1 cellular context compared by ENCODE assay signal in the genomic region with DNA sequence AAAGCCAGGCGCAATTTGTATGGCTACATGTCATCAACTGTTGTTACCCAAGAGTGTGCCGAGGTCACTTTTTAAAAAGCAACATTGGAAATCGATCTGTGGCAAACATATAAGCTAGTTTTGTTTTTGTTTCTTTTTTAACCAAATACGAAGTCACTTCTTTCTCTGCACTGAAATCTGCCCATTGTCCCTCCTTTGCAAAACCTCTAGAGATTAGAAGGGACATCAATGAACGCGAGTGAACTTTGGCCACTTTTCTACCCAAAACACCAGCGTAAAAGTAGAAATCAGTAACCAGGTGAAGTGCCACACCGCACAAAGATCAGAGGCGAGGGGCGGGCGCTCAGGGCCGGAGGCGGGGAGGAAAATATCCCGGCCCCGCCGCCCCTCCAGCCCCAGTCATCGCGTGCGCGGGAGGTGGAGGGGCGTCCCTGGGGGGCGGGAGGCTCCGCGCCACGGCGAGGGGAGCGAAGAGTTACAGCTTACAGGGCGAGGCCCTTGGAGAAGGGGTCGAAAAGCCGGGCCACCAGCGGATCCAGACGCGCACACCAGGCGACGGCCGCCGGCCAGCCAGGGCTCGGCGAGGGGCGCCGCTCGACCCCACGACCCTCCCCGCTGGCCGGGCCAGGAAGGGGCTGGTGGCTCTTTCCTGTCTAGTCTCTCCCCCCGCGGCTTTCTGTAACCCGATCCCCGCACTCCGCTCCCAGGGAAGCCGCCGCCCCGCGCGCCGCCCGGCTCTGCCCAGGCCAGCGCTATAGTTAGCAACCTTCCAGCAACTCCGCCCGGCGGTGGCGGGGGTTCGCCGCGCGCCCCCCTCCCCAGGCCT.
TF ChIP-seq lines count a peak whose summit lies in the region.

No MANE protein-coding gene starts in this region.

TF ChIP-seq in HEK293, 187 proteins besides CTCF, POLR2A, EP300 and RAD21 (continued from another document and continues in another):
- TF ChIP-seq, protein P1, sequence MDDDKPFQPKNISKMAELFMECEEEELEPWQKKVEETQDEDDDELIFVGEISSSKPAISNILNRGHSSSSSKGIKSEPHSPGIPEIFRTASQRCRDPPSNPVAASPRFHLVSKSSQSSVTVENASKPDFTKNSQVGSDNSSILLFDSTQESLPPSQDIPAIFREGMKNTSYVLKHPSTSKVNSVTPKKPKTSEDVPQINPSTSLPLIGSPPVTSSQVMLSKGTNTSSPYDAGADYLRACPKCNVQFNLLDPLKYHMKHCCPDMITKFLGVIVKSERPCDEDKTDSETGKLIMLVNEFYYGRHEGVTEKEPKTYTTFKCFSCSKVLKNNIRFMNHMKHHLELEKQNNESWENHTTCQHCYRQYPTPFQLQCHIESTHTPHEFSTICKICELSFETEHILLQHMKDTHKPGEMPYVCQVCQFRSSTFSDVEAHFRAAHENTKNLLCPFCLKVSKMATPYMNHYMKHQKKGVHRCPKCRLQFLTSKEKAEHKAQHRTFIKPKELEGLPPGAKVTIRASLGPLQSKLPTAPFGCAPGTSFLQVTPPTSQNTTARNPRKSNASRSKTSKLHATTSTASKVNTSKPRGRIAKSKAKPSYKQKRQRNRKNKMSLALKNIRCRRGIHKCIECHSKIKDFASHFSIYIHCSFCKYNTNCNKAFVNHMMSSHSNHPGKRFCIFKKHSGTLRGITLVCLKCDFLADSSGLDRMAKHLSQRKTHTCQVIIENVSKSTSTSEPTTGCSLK (tag by site-specific recombination; IDR thresholded peaks at IDR 0.05), result no peak
- TF ChIP-seq ZNF394 (tag by site-specific recombination; IDR thresholded peaks at IDR 0.05; ENCODE audit: borderline replicate concordance) (no peak), ZNF354C (tag by site-specific recombination; IDR thresholded peaks at IDR 0.05; ENCODE audit: borderline replicate concordance, low read depth) (no peak), YY2 (tag by site-specific recombination; IDR thresholded peaks at IDR 0.05) (no peak), ZXDB (tag by site-specific recombination; IDR thresholded peaks at IDR 0.05) (peak; percentile 78; the same call in 1 of the 2 replicates), ZNF214 (tag by site-specific recombination; IDR thresholded peaks at IDR 0.05; ENCODE audit: borderline replicate concordance) (no peak), ZNF677 (tag by site-specific recombination; IDR thresholded peaks at IDR 0.05) (no peak), ZNF624 (tag by site-specific recombination; IDR thresholded peaks at IDR 0.05) (no peak), ZNF169 (tag by site-specific recombination; IDR thresholded peaks at IDR 0.05) (no peak), ZNF707 (tag by site-specific recombination; IDR thresholded peaks at IDR 0.05) (no peak), ZNF23 (tag by site-specific recombination; IDR thresholded peaks at IDR 0.05; ENCODE audit: borderline replicate concordance) (no peak), ZNF311 (tag by site-specific recombination; IDR thresholded peaks at IDR 0.05; ENCODE audit: borderline replicate concordance) (no peak), ZNF24 (tag by site-specific recombination; IDR thresholded peaks at IDR 0.05) (no peak), ZNF239 (tag by site-specific recombination; IDR thresholded peaks at IDR 0.05) (no peak), ZNF48 (tag by site-specific recombination; IDR thresholded peaks at IDR 0.05) (no peak), HOXC10 (CRISPR knock-in tag; IDR thresholded peaks at IDR 0.05) (no peak), ZNF768 (tag by site-specific recombination; IDR thresholded peaks at IDR 0.05) (no peak), ZNF501 (tag by site-specific recombination; IDR thresholded peaks at IDR 0.05) (peak; percentile 41), ZNF830 (tag by site-specific recombination; IDR thresholded peaks at IDR 0.05; ENCODE audit: low read depth) (no peak), ZNF785 (tag by site-specific recombination; IDR thresholded peaks at IDR 0.05) (no peak), ZNF223 (tag by site-specific recombination; IDR thresholded peaks at IDR 0.05) (no peak), ZSCAN16 (tag by site-specific recombination; IDR thresholded peaks at IDR 0.05) (no peak), ZNF621 (tag by site-specific recombination; IDR thresholded peaks at IDR 0.05) (no peak), ZNF510 (tag by site-specific recombination; IDR thresholded peaks at IDR 0.05; ENCODE audit: insufficient replicate concordance) (no peak), GLIS1 (tag by site-specific recombination; IDR thresholded peaks at IDR 0.05) (peak; percentile 88), SP3 (tag by site-specific recombination; IDR thresholded peaks at IDR 0.05) (peak; percentile 81)
- TF ChIP-seq, protein P2, sequence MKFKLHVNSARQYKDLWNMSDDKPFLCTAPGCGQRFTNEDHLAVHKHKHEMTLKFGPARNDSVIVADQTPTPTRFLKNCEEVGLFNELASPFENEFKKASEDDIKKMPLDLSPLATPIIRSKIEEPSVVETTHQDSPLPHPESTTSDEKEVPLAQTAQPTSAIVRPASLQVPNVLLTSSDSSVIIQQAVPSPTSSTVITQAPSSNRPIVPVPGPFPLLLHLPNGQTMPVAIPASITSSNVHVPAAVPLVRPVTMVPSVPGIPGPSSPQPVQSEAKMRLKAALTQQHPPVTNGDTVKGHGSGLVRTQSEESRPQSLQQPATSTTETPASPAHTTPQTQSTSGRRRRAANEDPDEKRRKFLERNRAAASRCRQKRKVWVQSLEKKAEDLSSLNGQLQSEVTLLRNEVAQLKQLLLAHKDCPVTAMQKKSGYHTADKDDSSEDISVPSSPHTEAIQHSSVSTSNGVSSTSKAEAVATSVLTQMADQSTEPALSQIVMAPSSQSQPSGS (tag by site-specific recombination; IDR thresholded peaks at IDR 0.05; ENCODE audit: low read depth), result no peak
- TF ChIP-seq, protein P3, sequence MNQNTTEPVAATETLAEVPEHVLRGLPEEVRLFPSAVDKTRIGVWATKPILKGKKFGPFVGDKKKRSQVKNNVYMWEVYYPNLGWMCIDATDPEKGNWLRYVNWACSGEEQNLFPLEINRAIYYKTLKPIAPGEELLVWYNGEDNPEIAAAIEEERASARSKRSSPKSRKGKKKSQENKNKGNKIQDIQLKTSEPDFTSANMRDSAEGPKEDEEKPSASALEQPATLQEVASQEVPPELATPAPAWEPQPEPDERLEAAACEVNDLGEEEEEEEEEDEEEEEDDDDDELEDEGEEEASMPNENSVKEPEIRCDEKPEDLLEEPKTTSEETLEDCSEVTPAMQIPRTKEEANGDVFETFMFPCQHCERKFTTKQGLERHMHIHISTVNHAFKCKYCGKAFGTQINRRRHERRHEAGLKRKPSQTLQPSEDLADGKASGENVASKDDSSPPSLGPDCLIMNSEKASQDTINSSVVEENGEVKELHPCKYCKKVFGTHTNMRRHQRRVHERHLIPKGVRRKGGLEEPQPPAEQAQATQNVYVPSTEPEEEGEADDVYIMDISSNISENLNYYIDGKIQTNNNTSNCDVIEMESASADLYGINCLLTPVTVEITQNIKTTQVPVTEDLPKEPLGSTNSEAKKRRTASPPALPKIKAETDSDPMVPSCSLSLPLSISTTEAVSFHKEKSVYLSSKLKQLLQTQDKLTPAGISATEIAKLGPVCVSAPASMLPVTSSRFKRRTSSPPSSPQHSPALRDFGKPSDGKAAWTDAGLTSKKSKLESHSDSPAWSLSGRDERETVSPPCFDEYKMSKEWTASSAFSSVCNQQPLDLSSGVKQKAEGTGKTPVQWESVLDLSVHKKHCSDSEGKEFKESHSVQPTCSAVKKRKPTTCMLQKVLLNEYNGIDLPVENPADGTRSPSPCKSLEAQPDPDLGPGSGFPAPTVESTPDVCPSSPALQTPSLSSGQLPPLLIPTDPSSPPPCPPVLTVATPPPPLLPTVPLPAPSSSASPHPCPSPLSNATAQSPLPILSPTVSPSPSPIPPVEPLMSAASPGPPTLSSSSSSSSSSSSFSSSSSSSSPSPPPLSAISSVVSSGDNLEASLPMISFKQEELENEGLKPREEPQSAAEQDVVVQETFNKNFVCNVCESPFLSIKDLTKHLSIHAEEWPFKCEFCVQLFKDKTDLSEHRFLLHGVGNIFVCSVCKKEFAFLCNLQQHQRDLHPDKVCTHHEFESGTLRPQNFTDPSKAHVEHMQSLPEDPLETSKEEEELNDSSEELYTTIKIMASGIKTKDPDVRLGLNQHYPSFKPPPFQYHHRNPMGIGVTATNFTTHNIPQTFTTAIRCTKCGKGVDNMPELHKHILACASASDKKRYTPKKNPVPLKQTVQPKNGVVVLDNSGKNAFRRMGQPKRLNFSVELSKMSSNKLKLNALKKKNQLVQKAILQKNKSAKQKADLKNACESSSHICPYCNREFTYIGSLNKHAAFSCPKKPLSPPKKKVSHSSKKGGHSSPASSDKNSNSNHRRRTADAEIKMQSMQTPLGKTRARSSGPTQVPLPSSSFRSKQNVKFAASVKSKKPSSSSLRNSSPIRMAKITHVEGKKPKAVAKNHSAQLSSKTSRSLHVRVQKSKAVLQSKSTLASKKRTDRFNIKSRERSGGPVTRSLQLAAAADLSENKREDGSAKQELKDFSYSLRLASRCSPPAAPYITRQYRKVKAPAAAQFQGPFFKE (tag by site-specific recombination; IDR thresholded peaks at IDR 0.05; ENCODE audit: borderline replicate concordance), result no peak
- TF ChIP-seq, protein P4, sequence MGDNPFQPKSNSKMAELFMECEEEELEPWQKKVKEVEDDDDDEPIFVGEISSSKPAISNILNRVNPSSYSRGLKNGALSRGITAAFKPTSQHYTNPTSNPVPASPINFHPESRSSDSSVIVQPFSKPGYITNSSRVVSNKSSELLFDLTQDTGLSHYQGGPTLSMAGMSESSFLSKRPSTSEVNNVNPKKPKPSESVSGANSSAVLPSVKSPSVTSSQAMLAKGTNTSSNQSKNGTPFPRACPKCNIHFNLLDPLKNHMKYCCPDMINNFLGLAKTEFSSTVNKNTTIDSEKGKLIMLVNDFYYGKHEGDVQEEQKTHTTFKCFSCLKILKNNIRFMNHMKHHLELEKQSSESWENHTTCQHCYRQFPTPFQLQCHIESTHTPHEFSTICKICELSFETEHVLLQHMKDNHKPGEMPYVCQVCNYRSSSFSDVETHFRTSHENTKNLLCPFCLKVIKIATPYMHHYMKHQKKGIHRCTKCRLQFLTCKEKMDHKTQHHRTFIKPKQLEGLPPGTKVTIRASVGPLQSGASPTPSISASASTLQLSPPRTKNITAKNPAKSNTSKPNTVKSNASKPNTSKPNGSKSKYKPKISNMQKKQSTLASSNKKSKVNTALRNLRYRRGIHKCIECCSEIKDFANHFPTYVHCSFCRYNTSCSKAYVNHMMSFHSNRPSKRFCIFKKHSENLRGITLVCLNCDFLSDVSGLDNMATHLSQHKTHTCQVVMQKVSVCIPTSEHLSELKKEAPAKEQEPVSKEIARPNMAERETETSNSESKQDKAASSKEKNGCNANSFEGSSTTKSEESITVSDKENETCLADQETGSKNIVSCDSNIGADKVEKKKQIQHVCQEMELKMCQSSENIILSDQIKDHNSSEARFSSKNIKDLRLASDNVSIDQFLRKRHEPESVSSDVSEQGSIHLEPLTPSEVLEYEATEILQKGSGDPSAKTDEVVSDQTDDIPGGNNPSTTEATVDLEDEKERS (tag by site-specific recombination; IDR thresholded peaks at IDR 0.05), result no peak
- TF ChIP-seq, protein P5, sequence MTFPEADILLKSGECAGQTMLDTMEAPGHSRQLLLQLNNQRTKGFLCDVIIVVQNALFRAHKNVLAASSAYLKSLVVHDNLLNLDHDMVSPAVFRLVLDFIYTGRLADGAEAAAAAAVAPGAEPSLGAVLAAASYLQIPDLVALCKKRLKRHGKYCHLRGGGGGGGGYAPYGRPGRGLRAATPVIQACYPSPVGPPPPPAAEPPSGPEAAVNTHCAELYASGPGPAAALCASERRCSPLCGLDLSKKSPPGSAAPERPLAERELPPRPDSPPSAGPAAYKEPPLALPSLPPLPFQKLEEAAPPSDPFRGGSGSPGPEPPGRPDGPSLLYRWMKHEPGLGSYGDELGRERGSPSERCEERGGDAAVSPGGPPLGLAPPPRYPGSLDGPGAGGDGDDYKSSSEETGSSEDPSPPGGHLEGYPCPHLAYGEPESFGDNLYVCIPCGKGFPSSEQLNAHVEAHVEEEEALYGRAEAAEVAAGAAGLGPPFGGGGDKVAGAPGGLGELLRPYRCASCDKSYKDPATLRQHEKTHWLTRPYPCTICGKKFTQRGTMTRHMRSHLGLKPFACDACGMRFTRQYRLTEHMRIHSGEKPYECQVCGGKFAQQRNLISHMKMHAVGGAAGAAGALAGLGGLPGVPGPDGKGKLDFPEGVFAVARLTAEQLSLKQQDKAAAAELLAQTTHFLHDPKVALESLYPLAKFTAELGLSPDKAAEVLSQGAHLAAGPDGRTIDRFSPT (tag by site-specific recombination; IDR thresholded peaks at IDR 0.05), result no peak
- TF ChIP-seq, protein P6, sequence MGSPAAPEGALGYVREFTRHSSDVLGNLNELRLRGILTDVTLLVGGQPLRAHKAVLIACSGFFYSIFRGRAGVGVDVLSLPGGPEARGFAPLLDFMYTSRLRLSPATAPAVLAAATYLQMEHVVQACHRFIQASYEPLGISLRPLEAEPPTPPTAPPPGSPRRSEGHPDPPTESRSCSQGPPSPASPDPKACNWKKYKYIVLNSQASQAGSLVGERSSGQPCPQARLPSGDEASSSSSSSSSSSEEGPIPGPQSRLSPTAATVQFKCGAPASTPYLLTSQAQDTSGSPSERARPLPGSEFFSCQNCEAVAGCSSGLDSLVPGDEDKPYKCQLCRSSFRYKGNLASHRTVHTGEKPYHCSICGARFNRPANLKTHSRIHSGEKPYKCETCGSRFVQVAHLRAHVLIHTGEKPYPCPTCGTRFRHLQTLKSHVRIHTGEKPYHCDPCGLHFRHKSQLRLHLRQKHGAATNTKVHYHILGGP (tag by site-specific recombination; IDR thresholded peaks at IDR 0.05), result no peak
- TF ChIP-seq, protein P7, sequence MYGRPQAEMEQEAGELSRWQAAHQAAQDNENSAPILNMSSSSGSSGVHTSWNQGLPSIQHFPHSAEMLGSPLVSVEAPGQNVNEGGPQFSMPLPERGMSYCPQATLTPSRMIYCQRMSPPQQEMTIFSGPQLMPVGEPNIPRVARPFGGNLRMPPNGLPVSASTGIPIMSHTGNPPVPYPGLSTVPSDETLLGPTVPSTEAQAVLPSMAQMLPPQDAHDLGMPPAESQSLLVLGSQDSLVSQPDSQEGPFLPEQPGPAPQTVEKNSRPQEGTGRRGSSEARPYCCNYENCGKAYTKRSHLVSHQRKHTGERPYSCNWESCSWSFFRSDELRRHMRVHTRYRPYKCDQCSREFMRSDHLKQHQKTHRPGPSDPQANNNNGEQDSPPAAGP (tag by site-specific recombination; IDR thresholded peaks at IDR 0.05), result no peak
- TF ChIP-seq, protein P8, sequence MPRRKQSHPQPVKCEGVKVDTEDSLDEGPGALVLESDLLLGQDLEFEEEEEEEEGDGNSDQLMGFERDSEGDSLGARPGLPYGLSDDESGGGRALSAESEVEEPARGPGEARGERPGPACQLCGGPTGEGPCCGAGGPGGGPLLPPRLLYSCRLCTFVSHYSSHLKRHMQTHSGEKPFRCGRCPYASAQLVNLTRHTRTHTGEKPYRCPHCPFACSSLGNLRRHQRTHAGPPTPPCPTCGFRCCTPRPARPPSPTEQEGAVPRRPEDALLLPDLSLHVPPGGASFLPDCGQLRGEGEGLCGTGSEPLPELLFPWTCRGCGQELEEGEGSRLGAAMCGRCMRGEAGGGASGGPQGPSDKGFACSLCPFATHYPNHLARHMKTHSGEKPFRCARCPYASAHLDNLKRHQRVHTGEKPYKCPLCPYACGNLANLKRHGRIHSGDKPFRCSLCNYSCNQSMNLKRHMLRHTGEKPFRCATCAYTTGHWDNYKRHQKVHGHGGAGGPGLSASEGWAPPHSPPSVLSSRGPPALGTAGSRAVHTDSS (tag by site-specific recombination; IDR thresholded peaks at IDR 0.05), result no peak
